Comparison of ENCODE assay signal across 7 cellular contexts in the genomic region with DNA sequence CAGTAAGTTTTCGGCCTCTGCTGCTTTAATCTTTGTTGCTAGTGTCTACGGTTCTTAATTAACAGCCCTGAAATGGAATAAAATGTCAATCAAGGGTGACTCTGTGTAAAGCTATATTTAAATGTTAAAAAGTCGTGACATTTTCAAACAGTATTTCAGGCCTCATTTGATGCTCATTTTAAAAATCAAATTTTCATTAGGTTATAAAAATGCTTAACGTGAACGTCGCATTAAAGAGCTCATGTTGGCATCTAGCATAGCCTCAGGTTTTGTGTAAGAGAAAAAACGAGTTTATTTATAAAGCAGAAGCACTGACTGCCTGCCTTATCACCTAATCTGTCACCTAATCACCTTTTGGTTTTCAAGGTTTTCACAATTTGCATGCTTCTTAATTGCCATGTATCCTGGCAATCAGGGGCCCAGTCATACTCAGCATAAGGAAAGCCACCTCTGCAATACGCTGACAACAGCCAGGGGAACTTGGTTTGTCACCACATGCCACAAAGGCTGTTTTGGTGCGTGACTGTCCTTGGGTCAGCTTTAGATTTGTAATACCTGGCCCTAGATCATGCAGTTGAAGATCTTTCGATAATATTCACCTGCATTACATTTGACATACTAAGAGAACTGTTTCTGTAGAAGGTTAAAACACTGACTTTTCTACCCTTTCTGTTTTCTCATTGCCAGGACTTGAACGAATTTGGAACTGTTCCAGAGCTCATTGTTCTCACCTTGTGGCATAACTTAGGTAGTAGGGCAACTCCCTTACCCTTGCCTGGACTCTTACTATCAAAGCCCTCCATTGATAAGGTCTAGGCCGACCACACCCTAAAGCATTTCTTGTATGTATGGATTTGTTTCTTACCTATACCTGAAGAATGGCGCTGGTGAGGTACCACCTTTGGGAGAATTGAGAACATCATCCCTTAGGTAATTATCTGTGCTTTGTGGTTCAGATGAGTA.
DNase-seq lines count a peak whose midpoint lies in the region; ATAC-seq and TF ChIP-seq lines count a peak whose summit lies in the region.

No MANE protein-coding gene starts in this region.

- H3K4me3 Mint-ChIP-seq in nephron progenitor cell = no peak overlapping the region

- H3K27me3 ChIP-seq in SJSA1 (replicated peaks) = no peaks in the 10 kb centered on the region

- H3K27ac Mint-ChIP-seq in nephron progenitor cell = no peak overlapping the region

- no peaks in the 10 kb centered on the region for H3K9me3 Mint-ChIP-seq in nephron progenitor cell

- H3K27me3 Mint-ChIP-seq in nephron progenitor cell (ENCODE audit: low read depth, poor library complexity) = peaks cover 4% of the 10 kb centered on the region

- no peaks in the 10 kb centered on the region for H3K36me3 ChIP-seq in SJSA1

- TF ChIP-seq CTCF in epithelial cell of esophagus (IDR thresholded peaks at IDR 0.05; ENCODE audit: insufficient read depth, low read depth, low read length, missing control alignments) (no peak), nephron progenitor cell (IDR thresholded peaks at IDR 0.05) (no peak)

- H3K27ac ChIP-seq in SJSA1 = peak overlapping the region; percentile 84

- no peaks in the 10 kb centered on the region for H3K9me3 ChIP-seq in SJSA1 (replicated peaks)

- DNase-seq in SJSA1 (ENCODE audit: low read depth in 1 of 2, low spot score in 2 of 2) (no peak), epithelial cell of esophagus (ENCODE audit: low read depth) (peak; percentile 48), NCI-H524 (lab: John Stamatoyannopoulos, UW) (no peak), nephron progenitor cell (no peak)
- DNase-seq in stimulated activated CD8-positive, alpha-beta memory T cell treated with anti-CD3 and anti-CD28 coated beads, Interleukin-4, amount 100 ng/mL, for 48 hours = peak; percentile 65

- H3K4me3 ChIP-seq in SJSA1 (no peak overlapping the region), epithelial cell of esophagus (ENCODE audit: low read length) (no peak overlapping the region)

- H3K36me3 Mint-ChIP-seq in nephron progenitor cell (ENCODE audit: low read depth) = no peaks in the 10 kb centered on the region

- H3K4me1 ChIP-seq in SJSA1 (replicated peaks) = peaks cover 23% of the 10 kb centered on the region

- ATAC-seq in GM21423 (IDR thresholded peaks at IDR 0.05; ENCODE audit: unreplicated experiment) = peak; percentile 38
- ATAC-seq in GM21528 (IDR thresholded peaks at IDR 0.05; ENCODE audit: low FRiP score, unreplicated experiment) = no peak

- H3K4me1 Mint-ChIP-seq in nephron progenitor cell = peaks cover 16% of the 10 kb centered on the region

Comparison
In these comparisons a context has a peak if more than half of its experiments do, and no peak if none do; other contexts are left out.
1. DNase-seq: peak in epithelial cell of esophagus (single experiment) and stimulated activated CD8-positive, alpha-beta memory T cell treated with anti-CD3 and anti-CD28 coated beads, Interleukin-4, amount 100 ng/mL, for 48 hours (single experiment); none in SJSA1 (0 of 2), NCI-H524 (0 of 2) and nephron progenitor cell (single experiment).